ENCODE assay signal across 8 cellular contexts in the genomic region with DNA sequence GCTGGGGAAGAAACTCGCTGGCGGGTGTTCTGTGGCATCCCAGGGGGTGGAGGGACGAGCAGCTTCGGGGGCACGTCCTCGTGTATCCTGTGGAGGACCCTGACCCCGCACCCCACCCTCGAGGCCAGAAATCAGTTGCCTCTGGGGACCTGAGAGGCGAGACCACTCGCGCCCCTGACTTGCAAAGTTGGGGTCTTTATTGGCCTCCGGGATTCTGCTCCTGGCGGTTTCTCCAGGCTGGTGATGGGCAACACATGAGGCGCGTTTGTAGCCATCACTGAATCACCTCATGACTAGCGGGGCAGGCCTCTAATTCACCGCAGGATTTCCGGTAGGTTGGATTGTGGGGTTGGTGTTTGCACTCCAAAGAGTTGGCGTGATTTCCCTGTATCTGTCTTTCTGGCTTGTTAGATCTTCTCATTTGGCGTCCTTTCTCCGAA. TPM values are rescaled to one million over a fixed set of nuclear protein-coding genes. Genes with fewer than 3 reads are reported as not detected.
DNase-seq lines count a peak whose midpoint lies in the region; FAIRE-seq and TF ChIP-seq lines count a peak whose summit lies in the region.
"Not testable (repeated sequence)": the region's sequence is repeated elsewhere in the genome, so short reads cannot be mapped to it uniquely, and the experiment has no call there.

No MANE protein-coding gene starts in this region.

- not testable (repeated sequence) for H3K36me3 ChIP-seq in CD8-positive, alpha-beta memory T cell (ENCODE audit: insufficient read depth, low read length); Loucy (ENCODE audit: insufficient read depth, low read length); muscle layer of colon (ENCODE audit: insufficient read depth, low read length)

- H3K9me3 ChIP-seq in CD8-positive, alpha-beta memory T cell (ENCODE audit: low read length); Loucy (ENCODE audit: insufficient read depth, low read depth, low read length); muscle layer of colon (ENCODE audit: low read length): not testable (repeated sequence)

- not testable (repeated sequence) for H4K20me1 ChIP-seq in Loucy (ENCODE audit: insufficient read depth, low read length, poor library complexity, severe bottlenecking)

- not testable (repeated sequence) for H3K4me1 ChIP-seq in CD8-positive, alpha-beta memory T cell (ENCODE audit: insufficient read depth, low read length); Loucy (ENCODE audit: insufficient read depth, low read length, poor library complexity, severe bottlenecking); muscle layer of colon (ENCODE audit: insufficient read depth, low read length)

- peak overlapping the region; percentile 66 for H3K4me3 ChIP-seq in CD8-positive, alpha-beta memory T cell (ENCODE audit: low read length)
- H3K4me3 ChIP-seq in Loucy (ENCODE audit: low read length, poor library complexity, severe bottlenecking) (peak overlapping the region; percentile 76), fibroblast of the aortic adventitia (ENCODE audit: low read depth, low read length) (peak overlapping the region; percentile 67), muscle layer of colon (ENCODE audit: low read depth in 1 of 2, low read length in 2 of 2) (peak overlapping the region in 1 of 2 donors; percentile 45)

- TF ChIP-seq POLR2A in H54 (IDR thresholded peaks at IDR 0.05; ENCODE audit: low read depth, low read length), result 0 out of 2 replicates have a peak, but pooled peaks have one; percentile 15

- not testable (repeated sequence) for H3K9me2 ChIP-seq in Loucy (replicated peaks; ENCODE audit: low read depth, low read length)

- peak overlapping the region; percentile 43; the same call in 1 of the 2 replicates for H2AFZ ChIP-seq in Loucy (ENCODE audit: low read length)

- not testable (repeated sequence) for H3F3A ChIP-seq in Loucy (ENCODE audit: low read depth)

- H3K27me3 ChIP-seq in CD8-positive, alpha-beta memory T cell (ENCODE audit: insufficient read depth, low read length, poor library complexity, severe bottlenecking); Loucy (ENCODE audit: insufficient read depth, low read length, poor library complexity, severe bottlenecking); muscle layer of colon (ENCODE audit: control insufficient read depth in 1 of 2, insufficient read depth in 2 of 2, low read length in 2 of 2): not testable (repeated sequence)

- not testable (repeated sequence) for H3K27me3 Mint-ChIP-seq in CD8-positive, alpha-beta memory T cell; activated naive CD8-positive, alpha-beta T cell

- not testable (repeated sequence) for H3K79me2 ChIP-seq in Loucy (ENCODE audit: insufficient read depth, low read length)

- H3K4me3 Mint-ChIP-seq in CD8-positive, alpha-beta memory T cell, result peak overlapping the region; percentile 86 to 99 (median 90)
- peak overlapping the region; percentile 95 for H3K4me3 Mint-ChIP-seq in activated naive CD8-positive, alpha-beta T cell

- H3K9ac ChIP-seq in Loucy (ENCODE audit: low read depth, low read length, poor library complexity, severe bottlenecking), result peak overlapping the region; percentile 59
- H3K9ac ChIP-seq in muscle layer of colon (ENCODE audit: low read length), result not testable (repeated sequence)

- H3K9me3 Mint-ChIP-seq in CD8-positive, alpha-beta memory T cell; activated naive CD8-positive, alpha-beta T cell (ENCODE audit: low read depth): not testable (repeated sequence)

- H3K4me2 ChIP-seq in Loucy (ENCODE audit: low read depth, low read length, poor library complexity, severe bottlenecking), result peak overlapping the region; percentile 70

- H3K27ac Mint-ChIP-seq in CD8-positive, alpha-beta memory T cell, result peak overlapping the region; percentile 84 to 94 (median 89)
- peak overlapping the region; percentile 87 for H3K27ac Mint-ChIP-seq in activated naive CD8-positive, alpha-beta T cell

- not testable (repeated sequence) for H3K36me3 Mint-ChIP-seq in CD8-positive, alpha-beta memory T cell; activated naive CD8-positive, alpha-beta T cell

- not testable (repeated sequence) for FAIRE-seq in H54 (lab: Jason Lieb, UNC)

- TF ChIP-seq CTCF in Loucy (conservative IDR thresholded peaks at IDR 0.05; ENCODE audit: low read length); fibroblast of the aortic adventitia (IDR thresholded peaks at IDR 0.05; ENCODE audit: insufficient read depth, low read length): not testable (repeated sequence)

- not testable (repeated sequence) for H3K4me1 Mint-ChIP-seq in CD8-positive, alpha-beta memory T cell; activated naive CD8-positive, alpha-beta T cell (ENCODE audit: low read depth)

- POLR2A ChIA-PET in CD8-positive, alpha-beta memory T cell (lab: Charles Lee), result not testable (repeated sequence)

- CTCF ChIA-PET in CD8-positive, alpha-beta memory T cell (lab: Charles Lee), result not testable (repeated sequence)

- not testable (repeated sequence) for H3K27ac ChIP-seq in CD8-positive, alpha-beta memory T cell (ENCODE audit: low read depth, low read length)
- peak overlapping the region; percentile 34 for H3K27ac ChIP-seq in muscle layer of colon (ENCODE audit: low read depth, low read length)

- peak; percentile 1 to 48 (median 22) for DNase-seq in CD8-positive, alpha-beta memory T cell
- DNase-seq in H54 (ENCODE audit: insufficient read length, low spot score) (peak; percentile 1), T-helper 1 cell (peak in 3 of 5 donors; percentile 7 to 73 (median 36)), fibroblast of the aortic adventitia (ENCODE audit: low read depth) (peak; percentile 60)
- DNase-seq in stimulated activated CD8-positive, alpha-beta memory T cell treated with anti-CD3 and anti-CD28 coated beads, Interleukin-12 subunit alpha, Interleukin-12 subunit beta, amount 100 ng/mL, for 4 hours (ENCODE audit: low read depth), result peak; percentile 1

RNA-seq across cellular contexts. Expression of gene NBPF8, which starts 0.7 kb away (rescaled TPM):
- total RNA-seq in CD8-positive, alpha-beta memory T cell, result 10 to 100 TPM; 13.8 to 14.4 TPM
- polyA plus RNA-seq in CD8-positive, alpha-beta memory T cell, result 2.0 TPM
- 6.1 and 9.5 TPM in 2 replicates for total RNA-seq in fibroblast of the aortic adventitia (ENCODE audit: low replicate concordance)

Comparison
In these comparisons a context has a peak if more than half of its experiments do, and no peak if none do; other contexts are left out.
1. DNase-seq: peak in every context shown above with its lines; median percentile 60 in fibroblast of the aortic adventitia; 36 in T-helper 1 cell; 22 in CD8-positive, alpha-beta memory T cell; 1 in H54; 1 in stimulated activated CD8-positive, alpha-beta memory T cell treated with anti-CD3 and anti-CD28 coated beads, Interleukin-12 subunit alpha, Interleukin-12 subunit beta, amount 100 ng/mL, for 4 hours.